24 cellular contexts compared by ENCODE assay signal in the genomic region with DNA sequence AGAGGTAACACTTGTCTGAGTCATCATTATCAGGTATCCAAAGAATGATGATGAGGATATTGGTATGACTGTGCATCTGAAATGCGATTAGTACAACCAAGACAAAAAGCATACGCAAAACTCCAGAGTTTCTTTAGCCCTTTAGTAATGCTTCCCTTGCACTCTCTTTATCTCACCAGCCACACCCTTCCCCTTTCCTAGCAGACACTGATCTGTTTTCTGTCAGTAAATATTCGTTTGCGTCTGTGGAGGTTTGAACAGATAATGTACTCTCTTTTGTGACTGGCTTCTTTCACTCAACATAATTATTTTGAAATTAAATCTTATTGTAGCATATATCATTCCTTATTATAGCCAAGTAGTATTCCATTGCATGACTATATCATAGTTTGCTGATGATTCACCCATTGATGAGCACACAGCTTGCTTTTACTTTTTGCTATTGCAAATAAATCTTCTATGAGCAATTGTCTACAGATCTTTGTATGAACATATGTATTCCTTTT.
A peak's percentile ranks its signal among the peaks of the same experiment; 100 is the strongest.
DNase-seq lines count a peak whose midpoint lies in the region; ATAC-seq, FAIRE-seq and TF ChIP-seq lines count a peak whose summit lies in the region.
"Had no signal": no experiment of that assay in that cellular context is flagged by ENCODE, and none has a peak within 500 bp of the region (broad histone marks: within the 10 kb centered on the region; RNA-seq: fewer than 3 reads in every experiment).

No MANE protein-coding gene starts in this region.

- H3K27me3 ChIP-seq in mesenchymal stem cell (ENCODE audit: control insufficient read depth in 1 of 2, insufficient read depth in 1 of 2, low read length in 2 of 2), result no peaks in the 10 kb centered on the region
- H3K27me3 ChIP-seq: testis had no signal

- no peaks in the 10 kb centered on the region for H3K79me1 ChIP-seq in mesenchymal stem cell (replicated peaks; ENCODE audit: low read length, poor library complexity, severe bottlenecking)

- no peak overlapping the region for H3K4me3 Mint-ChIP-seq in activated T-cell treated with anti-CD3 and anti-CD28 coated beads, Interleukin-2, amount 50 U/mL, for 24 hours
- H3K4me3 Mint-ChIP-seq: natural killer cell; T-helper 1 cell treated with Interleukin-12 subunit alpha and Interleukin-12 subunit beta and Interleukin-4 antibody, amounts not matched to agents 30 μg/mL and 1 μg/mL, for 36 hours had no signal

- DNase-seq in H54 (ENCODE audit: insufficient read length, low spot score) (no peak), RKO (ENCODE audit: low spot score) (peak; percentile 37), cardiac fibroblast (ENCODE audit: low read depth in 2 of 2) (peak; percentile 5 to 61), mesenchymal stem cell (peak; percentile 66), cardiac septum (ENCODE audit: low spot score) (no peak)
- no peak for DNase-seq in activated T-cell treated with anti-CD3 and anti-CD28 coated beads, Interleukin-2, amount 50 U/mL, for 24 hours
- DNase-seq: AML-193, Calu3, GF-D8, glutamatergic neuron, natural killer cell, NCI-H1048, NCI-H2171, testis had no signal

- no peak overlapping the region for H2BK12ac ChIP-seq in mesenchymal stem cell (ENCODE audit: low read length in 2 of 2)

- H3K36me3 ChIP-seq in mesenchymal stem cell (ENCODE audit: control insufficient read depth in 1 of 2, insufficient read depth in 2 of 2, low read depth in 1 of 2, low read length in 2 of 2), result no peaks in the 10 kb centered on the region

- no peak for TF ChIP-seq CTCF in cardiac fibroblast (IDR thresholded peaks at IDR 0.05; ENCODE audit: low read depth, low read length)

- no peak overlapping the region for H4K8ac ChIP-seq in mesenchymal stem cell (ENCODE audit: low read length)

- H2AK5ac ChIP-seq in mesenchymal stem cell (ENCODE audit: low read length, severe bottlenecking), result no peak overlapping the region

- no peak overlapping the region for H3K4me2 ChIP-seq in mesenchymal stem cell (ENCODE audit: low read length, poor library complexity, severe bottlenecking)
- H3K4me2 ChIP-seq: KMS-11 had no signal

- no peaks in the 10 kb centered on the region for H3K4me1 Mint-ChIP-seq in activated T-cell treated with anti-CD3 and anti-CD28 coated beads, Interleukin-2, amount 50 U/mL, for 24 hours (ENCODE audit: low read depth)
- H3K4me1 Mint-ChIP-seq: natural killer cell had no signal

- H3K27ac ChIP-seq in mesenchymal stem cell (ENCODE audit: low read length, poor library complexity, severe bottlenecking), result no peak overlapping the region
- H3K27ac ChIP-seq: KMS-11, parathyroid adenoma, testis had no signal

- no peak overlapping the region for H3K4ac ChIP-seq in mesenchymal stem cell (ENCODE audit: low read depth in 1 of 2, low read length in 2 of 2)

- H3K9me3 ChIP-seq in mesenchymal stem cell (ENCODE audit: control insufficient read depth, low read length), result no peaks in the 10 kb centered on the region
- H3K9me3 ChIP-seq: testis had no signal

- no peaks in the 10 kb centered on the region for H3K4me1 ChIP-seq in mesenchymal stem cell (ENCODE audit: control insufficient read depth, insufficient read depth, low read depth, low read length)
- H3K4me1 ChIP-seq: parathyroid adenoma, testis had no signal

- ATAC-seq in GM18907 (IDR thresholded peaks at IDR 0.05; ENCODE audit: unreplicated experiment), result no peak
- ATAC-seq in HG02852 (IDR thresholded peaks at IDR 0.05; ENCODE audit: unreplicated experiment), result no peak
- ATAC-seq: natural killer cell, Right ventricle myocardium inferior had no signal

- H3K9ac ChIP-seq in mesenchymal stem cell (ENCODE audit: low read length), result no peak overlapping the region
- H3K9ac ChIP-seq: KMS-11, parathyroid adenoma had no signal

- TF ChIP-seq POLR2A in H54 (IDR thresholded peaks at IDR 0.05; ENCODE audit: low read depth, low read length), result no peak

- peak; percentile 58 for FAIRE-seq in H54 (lab: Jason Lieb, UNC)
- FAIRE-seq: GM12892, H1 had no signal

- no peaks in the 10 kb centered on the region for H3K36me3 Mint-ChIP-seq in activated T-cell treated with anti-CD3 and anti-CD28 coated beads, Interleukin-2, amount 50 U/mL, for 24 hours (ENCODE audit: low read depth)
- H3K36me3 Mint-ChIP-seq: natural killer cell had no signal

- H3K4me3 ChIP-seq in cardiac fibroblast (replicated peaks in 1 of 2; ENCODE audit: low read depth in 2 of 2, low read length in 2 of 2) (no peak overlapping the region), mesenchymal stem cell (ENCODE audit: insufficient read depth in 1 of 2, low read depth in 1 of 2, low read length in 2 of 2) (no peak overlapping the region)
- H3K4me3 ChIP-seq: lung, testis had no signal

- no peak overlapping the region for H3K14ac ChIP-seq in mesenchymal stem cell (ENCODE audit: low read length in 2 of 2)

- intact Hi-C loops in cardiac septum (cut with DNase I), result no loop called here

- no peak overlapping the region for H3K27ac Mint-ChIP-seq in activated T-cell treated with anti-CD3 and anti-CD28 coated beads, Interleukin-2, amount 50 U/mL, for 24 hours
- H3K27ac Mint-ChIP-seq: activated T-helper 2 cell treated with anti-CD3 and anti-CD28 coated beads, Interferon-gamma antibody, Interleukin-2, Interleukin-4, amounts not matched to agents 10 μg/mL and 5 μg/mL and 100 μg/mL, durations not matched to agents 14 hours and 24 hours and 36 hours; natural killer cell; T-helper 1 cell treated with Interleukin-12 subunit alpha and Interleukin-12 subunit beta and Interleukin-4 antibody, amounts not matched to agents 30 μg/mL and 1 μg/mL, for 36 hours had no signal

- 29% methylated on average over 2 of the region's 4 CpGs for WGBS in mesenchymal stem cell

- H4K91ac ChIP-seq in mesenchymal stem cell (ENCODE audit: low read length), result no peak overlapping the region

- no peak overlapping the region for H3K23ac ChIP-seq in mesenchymal stem cell (ENCODE audit: low read length in 2 of 2)

- H2AFZ ChIP-seq in mesenchymal stem cell (ENCODE audit: low read depth, low read length), result no peak overlapping the region
- H2AFZ ChIP-seq: parathyroid adenoma had no signal

- no peak overlapping the region for H3K18ac ChIP-seq in mesenchymal stem cell (ENCODE audit: low read depth in 1 of 2, low read length in 2 of 2)

- H2BK5ac ChIP-seq in mesenchymal stem cell (ENCODE audit: low read depth, low read length, poor library complexity, severe bottlenecking), result no peak overlapping the region

- H2BK120ac ChIP-seq in mesenchymal stem cell (ENCODE audit: low read depth, low read length), result no peak overlapping the region

- peaks cover 3% of the 10 kb centered on the region for H3K9me3 Mint-ChIP-seq in activated T-cell treated with anti-CD3 and anti-CD28 coated beads, Interleukin-2, amount 50 U/mL, for 24 hours

- no peak overlapping the region for H2BK15ac ChIP-seq in mesenchymal stem cell (ENCODE audit: low read depth, poor library complexity, severe bottlenecking)

- H3K27me3 Mint-ChIP-seq in activated T-cell treated with anti-CD3 and anti-CD28 coated beads, Interleukin-2, amount 50 U/mL, for 24 hours, result no peaks in the 10 kb centered on the region

Comparison
In these comparisons a context has a peak if more than half of its experiments do, and no peak if none do; other contexts are left out.
1. DNase-seq: peak in RKO (single experiment), cardiac fibroblast (2 of 2) and mesenchymal stem cell (single experiment); none in H54 (single experiment), cardiac septum (single experiment) and activated T-cell treated with anti-CD3 and anti-CD28 coated beads, Interleukin-2, amount 50 U/mL, for 24 hours (single experiment).